8 cellular contexts compared by ENCODE assay signal in genomic region chr19:11338569-11339253, GRCh38. TPM values are rescaled to one million over a fixed set of nuclear protein-coding genes. Genes with fewer than 3 reads are reported as not detected.
DNase-seq lines count a peak whose midpoint lies in the region; ATAC-seq and TF ChIP-seq lines count a peak whose summit lies in the region.

No MANE protein-coding gene starts in this region.

- H3K36me3 ChIP-seq in endocrine pancreas (ENCODE audit: control insufficient read depth, insufficient read depth, low read length) = peaks cover 5% of the 10 kb centered on the region

- no peak for TF ChIP-seq CTCF in AG10803 (conservative IDR thresholded peaks at IDR 0.05; ENCODE audit: low read length)
- no peak for TF ChIP-seq CTCF in LNCaP clone FGC (IDR thresholded peaks at IDR 0.05; ENCODE audit: control insufficient read depth, extremely low read depth, insufficient read depth)

- H3K9me3 ChIP-seq in endocrine pancreas (ENCODE audit: control insufficient read depth, low read length) = no peaks in the 10 kb centered on the region

- no peaks in the 10 kb centered on the region for H3K27me3 Mint-ChIP-seq in naive thymus-derived CD8-positive, alpha-beta T cell

- no peaks in the 10 kb centered on the region for H3K4me1 ChIP-seq in endocrine pancreas (ENCODE audit: control insufficient read depth, insufficient read depth, low read length)

- peak in 1 of 2 donors; percentile 37 for ATAC-seq in naive thymus-derived CD8-positive, alpha-beta T cell

- POLR2A ChIA-PET in naive thymus-derived CD8-positive, alpha-beta T cell (lab: Charles Lee) = interaction anchor here (0.9 kb wide), 1 partner anchor 37 kb away, joined by 5 read pairs; no protein-coding TSS in a partner anchor

- peak overlapping the region; percentile 71 to 89 (median 79) for H3K4me3 Mint-ChIP-seq in naive thymus-derived CD8-positive, alpha-beta T cell

- H3K27me3 ChIP-seq in endocrine pancreas (ENCODE audit: control insufficient read depth, insufficient read depth, low read length) = no peaks in the 10 kb centered on the region

- peak overlapping the region in 9 of 10 donors; percentile 27 to 90 (median 66) for H3K27ac Mint-ChIP-seq in naive thymus-derived CD8-positive, alpha-beta T cell

- no peaks in the 10 kb centered on the region for H3K9me3 Mint-ChIP-seq in naive thymus-derived CD8-positive, alpha-beta T cell

- H3K4me3 ChIP-seq in AG10803 (ENCODE audit: low read length) (peak overlapping the region; percentile 74), LNCaP clone FGC (ENCODE audit: low read depth, low read length) (peak overlapping the region; percentile 79), endocrine pancreas (ENCODE audit: control insufficient read depth, insufficient read depth, low read length) (no peak overlapping the region)

- peaks cover 5 to 32% (median 24%) of the 10 kb centered on the region in 4 donors for H3K4me1 Mint-ChIP-seq in naive thymus-derived CD8-positive, alpha-beta T cell

- DNase-seq in AG10803 (ENCODE audit: low read depth) = no peak
- DNase-seq in LNCaP clone FGC (ENCODE audit: low read depth) = no peak
- no peak for DNase-seq in naive thymus-derived CD8-positive, alpha-beta T cell
- no peak for DNase-seq in DMS153 treated with DMSO at 0.1 percent for 48 hours (lab: John Stamatoyannopoulos, UW; ENCODE audit: unreplicated experiment)
- DNase-seq in activated effector memory CD4-positive, alpha-beta T cell treated with anti-CD3 and anti-CD28 coated beads, Interleukin-2, amount 50 U/mL, for 16 hours = no peak
- DNase-seq in NCI-H128 (lab: John Stamatoyannopoulos, UW; ENCODE audit: unreplicated experiment) = no peak
- no peak for DNase-seq in activated effector memory CD4-positive, alpha-beta T cell treated with Interleukin-2 at 50 U/mL for 16 hours

- H3K36me3 Mint-ChIP-seq in naive thymus-derived CD8-positive, alpha-beta T cell = peaks cover 4 to 17% (median 16%) of the 10 kb centered on the region in 3 donors

- peak overlapping the region; percentile 41 for H3K9ac ChIP-seq in endocrine pancreas (ENCODE audit: control insufficient read depth, insufficient read depth, low read length)

RNA-seq across cellular contexts. Expression of gene RAB3D, which starts 0.7 kb away (rescaled TPM):
- total RNA-seq in naive thymus-derived CD8-positive, alpha-beta T cell = 1 to 10 TPM; 4.5 to 4.9 TPM
- polyA plus RNA-seq in naive thymus-derived CD8-positive, alpha-beta T cell = 1 to 10 TPM in 1 of 3 donors, under 1 TPM in 2; 0.80 to 1.4 (median 0.89) TPM

RNA-seq across cellular contexts. Expression of gene TMEM205, which starts 7.4 kb away (rescaled TPM):
- 10 to 100 TPM; 22.9 to 25.8 TPM for total RNA-seq in naive thymus-derived CD8-positive, alpha-beta T cell
- 10 to 100 TPM; 56.6 to 76.1 (median 66.8) TPM for polyA plus RNA-seq in naive thymus-derived CD8-positive, alpha-beta T cell

RNA-seq across cellular contexts. Expression of gene CCDC159, which starts 7.6 kb away (rescaled TPM):
- total RNA-seq in naive thymus-derived CD8-positive, alpha-beta T cell = 10 to 100 TPM; 59.9 to 61.6 TPM
- 10 to 100 TPM; 13.7 to 16.8 (median 15.0) TPM for polyA plus RNA-seq in naive thymus-derived CD8-positive, alpha-beta T cell

RNA-seq across cellular contexts. Expression of gene PLPPR2, which starts 16.5 kb away (rescaled TPM):
- total RNA-seq in naive thymus-derived CD8-positive, alpha-beta T cell = 1 to 10 TPM; 8.4 to 8.7 TPM
- under 1 TPM; 0.22 to 0.33 (median 0.30) TPM for polyA plus RNA-seq in naive thymus-derived CD8-positive, alpha-beta T cell

RNA-seq across cellular contexts. Expression of gene SWSAP1, which starts 35.8 kb away (rescaled TPM):
- total RNA-seq in naive thymus-derived CD8-positive, alpha-beta T cell = 1 to 10 TPM; 5.6 to 5.7 TPM
- 1 to 10 TPM; 4.3 to 5.8 (median 4.7) TPM for polyA plus RNA-seq in naive thymus-derived CD8-positive, alpha-beta T cell
